Comparison of ENCODE assay signal across 10 cellular contexts in genomic region chr3:129238945-129239705, GRCh38. TPM values are rescaled to one million over a fixed set of nuclear protein-coding genes. Genes with fewer than 3 reads are reported as not detected.
A peak's percentile ranks its signal among the peaks of the same experiment; 100 is the strongest.
DNase-seq lines count a peak whose midpoint lies in the region; ATAC-seq and TF ChIP-seq lines count a peak whose summit lies in the region.
"Had no signal": no experiment of that assay in that cellular context is flagged by ENCODE, and none has a peak within 500 bp of the region (broad histone marks: within the 10 kb centered on the region; RNA-seq: fewer than 3 reads in every experiment).

No MANE protein-coding gene starts in this region.

- TF ChIP-seq CTCF in AG09319 (IDR thresholded peaks at IDR 0.05; ENCODE audit: low read depth, low read length), result no peak
- TF ChIP-seq CTCF in tibial nerve (IDR thresholded peaks at IDR 0.05), result no peak

- no peaks in the 10 kb centered on the region for H3K36me3 Mint-ChIP-seq in activated naive CD8-positive, alpha-beta T cell treated with anti-CD3 and anti-CD28 coated beads for 36 hours

- H3K4me1 ChIP-seq in tibial nerve, result peaks cover 0 to 19% (median 2%) of the 10 kb centered on the region in 4 donors

- peak in 1 of 2 donors; percentile 38 for TF ChIP-seq EP300 in tibial nerve (IDR thresholded peaks at IDR 0.05)

- TF ChIP-seq POLR2A in tibial nerve (IDR thresholded peaks at IDR 0.05), result no peak

- H3K27me3 ChIP-seq in tibial nerve, result no peaks in the 10 kb centered on the region

- H3K27ac Mint-ChIP-seq in activated naive CD8-positive, alpha-beta T cell treated with anti-CD3 and anti-CD28 coated beads for 36 hours, result peak overlapping the region; percentile 82
- H3K27ac Mint-ChIP-seq: nephron had no signal

- 81 to 84% methylated on average over 8 of the region's 8 CpGs for WGBS in tibial nerve, 2 donors

- peaks cover 16% of the 10 kb centered on the region for H3K4me1 Mint-ChIP-seq in activated naive CD8-positive, alpha-beta T cell treated with anti-CD3 and anti-CD28 coated beads for 36 hours
- H3K4me1 Mint-ChIP-seq: nephron had no signal

- peak overlapping the region in 1 of 4 donors; percentile 24 for H3K27ac ChIP-seq in tibial nerve

- H3K27me3 Mint-ChIP-seq in activated naive CD8-positive, alpha-beta T cell treated with anti-CD3 and anti-CD28 coated beads for 36 hours, result no peaks in the 10 kb centered on the region

- no peaks in the 10 kb centered on the region for H3K9me3 ChIP-seq in tibial nerve

- ATAC-seq in left lobe of liver, result peak; percentile 36
- no peak for ATAC-seq in GM18870 (IDR thresholded peaks at IDR 0.05; ENCODE audit: unreplicated experiment)

- DNase-seq in AG09319 (ENCODE audit: extremely low read depth, low read depth) (peak; percentile 46), MV-4-11 (lab: John Stamatoyannopoulos, UW) (peak; percentile 94), left lobe of liver (ENCODE audit: low spot score) (no peak), NCI-H774 (lab: John Stamatoyannopoulos, UW) (no peak), superior temporal gyrus (ENCODE audit: extremely low spot score) (no peak), tibial nerve (ENCODE audit: low spot score in 2 of 2) (no peak)
- peak; percentile 46 for DNase-seq in activated naive CD8-positive, alpha-beta T cell treated with anti-CD3 and anti-CD28 coated beads for 36 hours
- DNase-seq: EL had no signal

- peak overlapping the region; percentile 32 for H3K4me3 Mint-ChIP-seq in activated naive CD8-positive, alpha-beta T cell treated with anti-CD3 and anti-CD28 coated beads for 36 hours
- H3K4me3 Mint-ChIP-seq: nephron had no signal

- H3K9me3 Mint-ChIP-seq in activated naive CD8-positive, alpha-beta T cell treated with anti-CD3 and anti-CD28 coated beads for 36 hours, result no peaks in the 10 kb centered on the region
- H3K9me3 Mint-ChIP-seq: nephron had no signal

- H3K36me3 ChIP-seq in tibial nerve, result peaks cover 0 to 11% (median 0%) of the 10 kb centered on the region in 3 donors

- H3K4me3 ChIP-seq in tibial nerve, result no peak overlapping the region

RNA-seq across cellular contexts. Expression of gene COPG1, which starts 10.3 kb away (rescaled TPM):
- total RNA-seq in activated naive CD8-positive, alpha-beta T cell treated with anti-CD3 and anti-CD28 coated beads for 36 hours, result 100 to 1,000 TPM; 128 to 132 TPM
- total RNA-seq in left lobe of liver (114 TPM), tibial nerve (100 to 1,000 TPM in 2 of 4 donors, 10 to 100 TPM in 2; 72.6 to 124 (median 88.1) TPM)

RNA-seq across cellular contexts. Expression of gene HMCES, which starts 39.5 kb away (rescaled TPM):
- total RNA-seq in activated naive CD8-positive, alpha-beta T cell treated with anti-CD3 and anti-CD28 coated beads for 36 hours, result 10 to 100 TPM; 83.6 to 83.7 TPM
- 19.1 TPM for total RNA-seq in left lobe of liver
- 10 to 100 TPM; 18.2 to 36.7 (median 27.9) TPM for total RNA-seq in tibial nerve

RNA-seq across cellular contexts. Expression of gene CNBP, which starts 55.4 kb away (rescaled TPM):
- total RNA-seq in activated naive CD8-positive, alpha-beta T cell treated with anti-CD3 and anti-CD28 coated beads for 36 hours, result 100 to 1,000 TPM; 483 to 487 TPM
- 205 TPM for total RNA-seq in left lobe of liver
- total RNA-seq in tibial nerve, result 100 to 1,000 TPM; 329 to 533 (median 488) TPM

Comparison
In these comparisons a context has a peak if more than half of its experiments do, and no peak if none do; other contexts are left out.
1. DNase-seq: peak in AG09319 (single experiment), MV-4-11 (single experiment) and activated naive CD8-positive, alpha-beta T cell treated with anti-CD3 and anti-CD28 coated beads for 36 hours (single experiment); none in left lobe of liver (single experiment), NCI-H774 (single experiment), superior temporal gyrus (single experiment) and tibial nerve (0 of 2).